1 cellular context compared by ENCODE assay signal in genomic region chr5:65812648-65813047, GRCh38.
TF ChIP-seq lines count a peak whose summit lies in the region.

No MANE protein-coding gene starts in this region.

TF ChIP-seq in WTC11, 78 proteins besides CTCF, POLR2A, EP300 and RAD21 (continued from another document):
- TF ChIP-seq E2F4 (CRISPR knock-in tag; IDR thresholded peaks at IDR 0.05; ENCODE audit: borderline replicate concordance, low read depth) (no peak), AR (CRISPR knock-in tag; IDR thresholded peaks at IDR 0.05) (no peak)
TF ChIP-seq in WTC11: peak in this region for 0.
